In the genomic region with DNA sequence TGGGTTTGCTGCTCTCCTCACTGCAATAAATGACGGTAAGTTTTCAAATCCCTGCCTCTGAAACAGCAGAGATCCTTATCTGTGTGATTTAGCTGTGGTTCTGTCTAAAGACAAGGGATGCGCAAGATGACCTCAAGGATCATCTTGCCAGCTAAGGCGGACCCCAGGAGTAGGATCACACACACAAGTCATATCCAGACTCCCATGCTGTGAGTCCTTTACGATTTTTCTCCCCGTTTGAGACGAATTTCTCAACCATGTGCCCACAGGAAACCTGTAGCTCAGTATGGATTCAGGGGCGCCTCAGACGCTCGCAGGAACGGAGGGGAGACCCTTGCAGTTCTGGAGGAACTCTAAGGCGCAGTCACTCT, we compare ENCODE assay signal across 8 cellular contexts. TPM values are rescaled to one million over a fixed set of nuclear protein-coding genes. Genes with fewer than 3 reads are reported as not detected.
A peak's percentile ranks its signal among the peaks of the same experiment; 100 is the strongest.
DNase-seq lines count a peak whose midpoint lies in the region; ATAC-seq and TF ChIP-seq lines count a peak whose summit lies in the region.

No MANE protein-coding gene starts in this region.

- DNase-seq in DMS 273 (lab: John Stamatoyannopoulos, UW; ENCODE audit: unreplicated experiment) (peak; percentile 66), DMS 273 treated with DMSO at 0.1 percent for 48 hours (lab: John Stamatoyannopoulos, UW) (no peak), SK-MEL-5 (ENCODE audit: low read depth, low spot score) (peak; percentile 22), erythroblast (lab: John Stamatoyannopoulos, UW) (peak; percentile 47 to 56), neural progenitor cell (ENCODE audit: low spot score) (no peak), NCI-H1436 (lab: John Stamatoyannopoulos, UW) (no peak), UCSD-AML1 (lab: John Stamatoyannopoulos, UW; ENCODE audit: unreplicated experiment) (no peak)

- peaks cover 6% of the 10 kb centered on the region for H3F3A ChIP-seq in neural progenitor cell (ENCODE audit: low read depth)

- no peak overlapping the region for H3K4me3 Mint-ChIP-seq in neural progenitor cell

- H3K27me3 Mint-ChIP-seq in neural progenitor cell (ENCODE audit: insufficient read depth, low read depth), result peaks cover 4% of the 10 kb centered on the region

- H3K36me3 Mint-ChIP-seq in neural progenitor cell, result no peaks in the 10 kb centered on the region

- in situ Hi-C loops in SK-MEL-5 (cut with HindIII; ENCODE audit: low pct_unique_long_range_greater_than_20kb, low sequenced_read_pairs), result no loop called here

- ATAC-seq in HG02840 (IDR thresholded peaks at IDR 0.05; ENCODE audit: low FRiP score, unreplicated experiment), result peak; percentile 8

- H3K9me3 ChIP-seq in neural progenitor cell (ENCODE audit: low read depth), result no peaks in the 10 kb centered on the region

- no peaks in the 10 kb centered on the region for H3K27me3 ChIP-seq in neural progenitor cell

- peaks cover 48% of the 10 kb centered on the region for H4K20me1 ChIP-seq in neural progenitor cell (ENCODE audit: low read depth)

- peaks cover 17% of the 10 kb centered on the region for H3K4me1 ChIP-seq in neural progenitor cell

- no peaks in the 10 kb centered on the region for H3K9me3 Mint-ChIP-seq in neural progenitor cell

- H3K4me1 Mint-ChIP-seq in neural progenitor cell, result peaks cover 4% of the 10 kb centered on the region

- peaks cover 53% of the 10 kb centered on the region for H3K79me2 ChIP-seq in neural progenitor cell (ENCODE audit: low read depth)

- no peak for TF ChIP-seq CTCF in neural progenitor cell (IDR thresholded peaks at IDR 0.05)

- H3K4me2 ChIP-seq in neural progenitor cell, result peak overlapping the region; percentile 91

- peak overlapping the region; percentile 91 for H3K4me3 ChIP-seq in neural progenitor cell

- peak overlapping the region; percentile 97 for H3K27ac Mint-ChIP-seq in neural progenitor cell

- peak overlapping the region; percentile 95 for H3K27ac ChIP-seq in neural progenitor cell

- peak overlapping the region; percentile 85 for H2AFZ ChIP-seq in neural progenitor cell (replicated peaks)

- no peak for TF ChIP-seq POLR2A in erythroblast (IDR thresholded peaks at IDR 0.05; ENCODE audit: low read length)

- H3K36me3 ChIP-seq in neural progenitor cell, result no peaks in the 10 kb centered on the region

- peak overlapping the region; percentile 83 for H3K9ac ChIP-seq in neural progenitor cell

RNA-seq across cellular contexts. Expression of gene DCTN1, which starts 11.1 kb away (rescaled TPM):
- total RNA-seq in SK-MEL-5 (2014; rRNA removed; shearing (Covaris generic)), result 136 and 139 TPM in 2 replicates
- 131 and 146 TPM in 2 replicates for polyA plus RNA-seq in SK-MEL-5 (2015; cell fraction: cytosol; rRNA removed)
- 157 and 159 TPM in 2 replicates for polyA plus RNA-seq in SK-MEL-5 (2015; cell fraction: nucleus; rRNA removed)
- total RNA-seq in neural progenitor cell (ENCODE audit: low replicate concordance), result 100 and 134 TPM in 2 replicates

RNA-seq across cellular contexts. Expression of gene C2orf81, which starts 30.2 kb away (rescaled TPM):
- total RNA-seq in SK-MEL-5 (2014; rRNA removed; shearing (Covaris generic)), result 0.53 and 0.85 TPM in 2 replicates
- 1.3 and 2.8 TPM in 2 replicates for polyA plus RNA-seq in SK-MEL-5 (2015; cell fraction: cytosol; rRNA removed)
- 2.7 and 2.9 TPM in 2 replicates for polyA plus RNA-seq in SK-MEL-5 (2015; cell fraction: nucleus; rRNA removed)
- total RNA-seq in neural progenitor cell (ENCODE audit: low replicate concordance), result 1.8 and 6.0 TPM in 2 replicates

RNA-seq across cellular contexts. Expression of gene WDR54, which starts 30.3 kb away (rescaled TPM):
- total RNA-seq in SK-MEL-5 (2014; rRNA removed; shearing (Covaris generic)), result 26.9 and 27.7 TPM in 2 replicates
- 24.5 and 30.6 TPM in 2 replicates for polyA plus RNA-seq in SK-MEL-5 (2015; cell fraction: cytosol; rRNA removed)
- 9.2 and 22.0 TPM in 2 replicates for polyA plus RNA-seq in SK-MEL-5 (2015; cell fraction: nucleus; rRNA removed)
- total RNA-seq in neural progenitor cell (ENCODE audit: low replicate concordance), result 88.1 and 138 TPM in 2 replicates

RNA-seq across cellular contexts. Expression of gene SLC4A5, which starts 48.0 kb away (rescaled TPM):
- total RNA-seq in SK-MEL-5 (2014; rRNA removed; shearing (Covaris generic)), result 0.29 and 0.63 TPM in 2 replicates
- polyA plus RNA-seq in SK-MEL-5 (2015; cell fraction: cytosol; rRNA removed), result 0.05 and 0.17 TPM in 2 replicates
- polyA plus RNA-seq in SK-MEL-5 (2015; cell fraction: nucleus; rRNA removed), result 1.9 and 3.4 TPM in 2 replicates
- 1.7 and 2.0 TPM in 2 replicates for total RNA-seq in neural progenitor cell (ENCODE audit: low replicate concordance)

RNA-seq across cellular contexts. Expression of gene RTKN, which starts 50.5 kb away (rescaled TPM):
- 56.1 and 59.5 TPM in 2 replicates for total RNA-seq in SK-MEL-5 (2014; rRNA removed; shearing (Covaris generic))
- polyA plus RNA-seq in SK-MEL-5 (2015; cell fraction: cytosol; rRNA removed), result 69.4 and 76.8 TPM in 2 replicates
- polyA plus RNA-seq in SK-MEL-5 (2015; cell fraction: nucleus; rRNA removed), result 203 and 204 TPM in 2 replicates
- 11.4 and 40.0 TPM in 2 replicates for total RNA-seq in neural progenitor cell (ENCODE audit: low replicate concordance)

Comparison
In these comparisons a context has a peak if more than half of its experiments do, and no peak if none do; other contexts are left out.
1. DNase-seq: peak in DMS 273 (single experiment), SK-MEL-5 (single experiment) and erythroblast (2 of 2); none in DMS 273 treated with DMSO at 0.1 percent for 48 hours (single experiment), neural progenitor cell (single experiment), NCI-H1436 (single experiment) and UCSD-AML1 (single experiment).